21 cellular contexts compared by ENCODE assay signal in genomic region chrX:24425806-24426205, GRCh38. TPM values are rescaled to one million over a fixed set of nuclear protein-coding genes. Genes with fewer than 3 reads are reported as not detected.
DNase-seq lines count a peak whose midpoint lies in the region; ATAC-seq, FAIRE-seq and TF ChIP-seq lines count a peak whose summit lies in the region.
"Had no signal": no experiment of that assay in that cellular context is flagged by ENCODE, and none has a peak within 500 bp of the region (broad histone marks: within the 10 kb centered on the region; RNA-seq: fewer than 3 reads in every experiment).

No MANE protein-coding gene starts in this region.

- TF ChIP-seq CTCF in WTC11 (IDR thresholded peaks at IDR 0.05) (no peak), nephron (IDR thresholded peaks at IDR 0.05; ENCODE audit: unreplicated experiment in 3 of 3) (no peak), transverse colon (IDR thresholded peaks at IDR 0.05) (no peak)
- no peak for TF ChIP-seq CTCF in activated CD8-positive, alpha-beta T cell treated with anti-CD3 and anti-CD28 coated beads for 36 hours (IDR thresholded peaks at IDR 0.05)

- WGBS in transverse colon (ENCODE audit: low coverage in 1 of 2), 2 donors: 64% methylated on average over 2 of the region's 2 CpGs; no CpG with 5 or more reads in 1 of the 2 donors

- peak overlapping the region; percentile 58 to 84 (median 68) for H3K27ac ChIP-seq in transverse colon
- H3K27ac ChIP-seq: BLaER1, SK-N-MC had no signal

- H3K9me3 Mint-ChIP-seq in WTC11 (peaks cover 16% of the 10 kb centered on the region; the same call in 1 of the 2 replicates), nephron (peaks cover 13% of the 10 kb centered on the region)
- H3K9me3 Mint-ChIP-seq in activated CD8-positive, alpha-beta T cell treated with anti-CD3 and anti-CD28 coated beads for 36 hours: no peaks in the 10 kb centered on the region

- CTCF ChIA-PET in WTC11 (lab: Charles Lee): no interaction called here
- CTCF ChIA-PET in activated CD8-positive, alpha-beta T cell treated with anti-CD3 and anti-CD28 coated beads for 36 hours (lab: Charles Lee): no interaction called here

- H3K4me1 Mint-ChIP-seq in WTC11 (peaks cover 14% of the 10 kb centered on the region), nephron (peaks cover 37% of the 10 kb centered on the region)
- peaks cover 3% of the 10 kb centered on the region for H3K4me1 Mint-ChIP-seq in activated CD8-positive, alpha-beta T cell treated with anti-CD3 and anti-CD28 coated beads for 36 hours (ENCODE audit: low read depth)

- in situ Hi-C loops in transverse colon (cut with MboI; ENCODE audit: low pct_ligation_motif_present in 1 of 4, low pct_unique_long_range_greater_than_20kb in 1 of 4, low sequenced_read_pairs in 3 of 4): no loop called here

- H3K27me3 Mint-ChIP-seq in WTC11 (ENCODE audit: low read depth) (peaks cover 4% of the 10 kb centered on the region), nephron (ENCODE audit: low read depth) (no peaks in the 10 kb centered on the region)
- H3K27me3 Mint-ChIP-seq in activated CD8-positive, alpha-beta T cell treated with anti-CD3 and anti-CD28 coated beads for 36 hours: no peaks in the 10 kb centered on the region

- H3K4me1 ChIP-seq in transverse colon: peaks cover 9 to 23% (median 16%) of the 10 kb centered on the region in 4 donors

- H3K4me3 ChIP-seq in transverse colon: no peak overlapping the region
- H3K4me3 ChIP-seq: BLaER1, K562, SK-N-MC had no signal

- H3K4me3 Mint-ChIP-seq in WTC11 (no peak overlapping the region), nephron (no peak overlapping the region)
- H3K4me3 Mint-ChIP-seq in activated CD8-positive, alpha-beta T cell treated with anti-CD3 and anti-CD28 coated beads for 36 hours: no peak overlapping the region
- H3K4me3 Mint-ChIP-seq: CD4-positive, CD25-positive, alpha-beta regulatory T cell had no signal

- ATAC-seq in WTC11 (peak; percentile 56; the same call in 1 of the 2 replicates), GM19324 (IDR thresholded peaks at IDR 0.05; ENCODE audit: low FRiP score, unreplicated experiment) (no peak), HG02588 (IDR thresholded peaks at IDR 0.05; ENCODE audit: unreplicated experiment) (no peak)
- no peak for ATAC-seq in activated CD8-positive, alpha-beta T cell treated with anti-CD3 and anti-CD28 coated beads for 36 hours

- H3K27ac Mint-ChIP-seq in WTC11 (no peak overlapping the region), nephron (peak overlapping the region in 2 of 3 experiments; percentile 89 to 97)
- no peak overlapping the region for H3K27ac Mint-ChIP-seq in activated CD8-positive, alpha-beta T cell treated with anti-CD3 and anti-CD28 coated beads for 36 hours
- H3K27ac Mint-ChIP-seq: CD4-positive, CD25-positive, alpha-beta regulatory T cell had no signal

- TF ChIP-seq EP300 in transverse colon (IDR thresholded peaks at IDR 0.05; ENCODE audit: low read depth): no peak

- POLR2A ChIA-PET in WTC11 (lab: Charles Lee): no interaction called here
- POLR2A ChIA-PET in activated CD8-positive, alpha-beta T cell treated with anti-CD3 and anti-CD28 coated beads for 36 hours (lab: Charles Lee): no interaction called here

- no peaks in the 10 kb centered on the region for H3K9me3 ChIP-seq in transverse colon
- H3K9me3 ChIP-seq: BLaER1 had no signal

- DNase-seq in GM18507 (ENCODE audit: extremely low spot score, insufficient read length, low read depth) (no peak), WTC11 (ENCODE audit: low spot score) (no peak), transverse colon (no peak)
- DNase-seq in activated CD8-positive, alpha-beta T cell treated with anti-CD3 and anti-CD28 coated beads for 36 hours: no peak
- DNase-seq: MV-4-11, NCI-H1105, NCI-H1436 treated with DMSO at 0.1 percent for 48 hours, NCI-H187 treated with DMSO at 0.1 percent for 48 hours, NCI-H524 treated with DMSO at 0.1 percent for 48 hours, NCI-H774, SIG-M5 had no signal

- H3K36me3 ChIP-seq in transverse colon: no peaks in the 10 kb centered on the region
- H3K36me3 ChIP-seq: BLaER1 had no signal

- H3K27me3 ChIP-seq in transverse colon: no peaks in the 10 kb centered on the region
- H3K27me3 ChIP-seq: BLaER1 had no signal

- FAIRE-seq in GM18507 (lab: Jason Lieb, UNC): peak; percentile 41
- FAIRE-seq: A204.1, D721Med, K562, RCC 7860 had no signal

- no peak for TF ChIP-seq POLR2A in transverse colon (IDR thresholded peaks at IDR 0.05)

- intact Hi-C loops in transverse colon (cut with DNase I; ENCODE audit: low total_unique reads): no loop called here
- intact Hi-C loops in activated CD8-positive, alpha-beta T cell treated with anti-CD3 and anti-CD28 coated beads for 36 hours (cut with micrococcal nuclease): no loop called here

- H3K36me3 Mint-ChIP-seq in WTC11: peaks cover 3% of the 10 kb centered on the region
- no peaks in the 10 kb centered on the region for H3K36me3 Mint-ChIP-seq in nephron (ENCODE audit: low read depth)
- H3K36me3 Mint-ChIP-seq in activated CD8-positive, alpha-beta T cell treated with anti-CD3 and anti-CD28 coated beads for 36 hours (ENCODE audit: low read depth): no peaks in the 10 kb centered on the region
- H3K36me3 Mint-ChIP-seq: CD4-positive, CD25-positive, alpha-beta regulatory T cell had no signal

TF ChIP-seq in WTC11, 78 proteins besides CTCF, POLR2A, EP300 and RAD21:
- no peak for TF ChIP-seq ZBTB43 (CRISPR knock-in tag; IDR thresholded peaks at IDR 0.05)
- no peak for TF ChIP-seq MXD4 (CRISPR knock-in tag; IDR thresholded peaks at IDR 0.05; ENCODE audit: borderline replicate concordance)
- no peak for TF ChIP-seq GABPB1 (CRISPR knock-in tag; IDR thresholded peaks at IDR 0.05)
- TF ChIP-seq FOXP4 (CRISPR knock-in tag; IDR thresholded peaks at IDR 0.05): no peak
- no peak for TF ChIP-seq ZNF138 (CRISPR knock-in tag; conservative IDR thresholded peaks at IDR 0.05)
- TF ChIP-seq ATF1 (CRISPR knock-in tag; IDR thresholded peaks at IDR 0.05): no peak
- TF ChIP-seq STAT6 (CRISPR knock-in tag; conservative IDR thresholded peaks at IDR 0.05; ENCODE audit: low read depth): no peak
- TF ChIP-seq CREM (CRISPR knock-in tag; IDR thresholded peaks at IDR 0.05): no peak
- TF ChIP-seq USF2 (CRISPR knock-in tag; IDR thresholded peaks at IDR 0.05): no peak
- TF ChIP-seq FOXK1 (CRISPR knock-in tag; IDR thresholded peaks at IDR 0.05): no peak

RNA-seq across cellular contexts. Expression of gene PDK3, which starts 39.3 kb away (rescaled TPM):
- total RNA-seq in WTC11 (2021) (34.4 to 38.1 TPM (median 36.8 TPM) in 3 replicates), transverse colon (10 to 100 TPM in 3 of 4 donors, 1 to 10 TPM in 1; 9.4 to 36.8 (median 27.0) TPM)
- 10 to 100 TPM; 46.4 to 50.8 TPM for total RNA-seq in activated CD8-positive, alpha-beta T cell treated with anti-CD3 and anti-CD28 coated beads for 36 hours

Comparison
In these comparisons a context has a peak if more than half of its experiments do, and no peak if none do; other contexts are left out.
1. H3K27ac Mint-ChIP-seq: peak in nephron (2 of 3); none in WTC11 (single experiment) and activated CD8-positive, alpha-beta T cell treated with anti-CD3 and anti-CD28 coated beads for 36 hours (single experiment).